ENCODE assay signal across 21 cellular contexts in genomic region chr12:116416161-116416560, GRCh38.
DNase-seq lines count a peak whose midpoint lies in the region; ATAC-seq and TF ChIP-seq lines count a peak whose summit lies in the region.
"Had no signal": no experiment of that assay in that cellular context is flagged by ENCODE, and none has a peak within 500 bp of the region (broad histone marks: within the 10 kb centered on the region; RNA-seq: fewer than 3 reads in every experiment).

No MANE protein-coding gene starts in this region.

- TF ChIP-seq CTCF in AG10803 (conservative IDR thresholded peaks at IDR 0.05; ENCODE audit: low read length) (no peak), brain microvascular endothelial cell (IDR thresholded peaks at IDR 0.05; ENCODE audit: low read depth, low read length, missing control alignments) (peak; percentile 11)

- H3K4me3 ChIP-seq in AG10803 (ENCODE audit: low read length) (no peak overlapping the region), H7 (ENCODE audit: insufficient read depth, low read depth, low read length) (no peak overlapping the region), brain microvascular endothelial cell (ENCODE audit: low read depth, low read length) (no peak overlapping the region), mesodermal cell (ENCODE audit: extremely low read depth, insufficient read depth, low read length, poor library complexity, severe bottlenecking) (no peak overlapping the region)
- H3K4me3 ChIP-seq: MG63, Peyer's patch had no signal

- DNase-seq in AG10803 (ENCODE audit: low read depth) (peak; percentile 34), H7 (peak; percentile 32), brain microvascular endothelial cell (no peak), NCI-H2081 (lab: John Stamatoyannopoulos, UW) (no peak), NCI-H69 (lab: John Stamatoyannopoulos, UW) (no peak)
- no peak for DNase-seq in activated CD8-positive, alpha-beta memory T cell treated with anti-CD3 and anti-CD28 coated beads, Interleukin-2, amount 50 U/mL, for 48 hours
- DNase-seq: CD4-positive, alpha-beta T cell; DND-41; MG63; NCI-H1092 treated with DMSO at 0.1 percent for 48 hours; NCI-H1694 treated with DMSO at 0.1 percent for 48 hours; NCI-H446 treated with DMSO at 0.1 percent for 48 hours; NCI-H82; Peyer's patch; Right ventricle myocardium superior had no signal

- H3K27me3 ChIP-seq in H7 (ENCODE audit: control insufficient read depth, insufficient read depth, low read length) (no peaks in the 10 kb centered on the region), brain microvascular endothelial cell (replicated peaks) (no peaks in the 10 kb centered on the region)
- H3K27me3 ChIP-seq: MG63, Peyer's patch had no signal

- H3K36me3 ChIP-seq in H7 (replicated peaks; ENCODE audit: control insufficient read depth, insufficient read depth, low read length) (no peaks in the 10 kb centered on the region), brain microvascular endothelial cell (replicated peaks) (no peaks in the 10 kb centered on the region), mesodermal cell (ENCODE audit: control insufficient read depth, insufficient read depth, low read length) (no peaks in the 10 kb centered on the region)
- H3K36me3 ChIP-seq: MG63, Peyer's patch had no signal

- in situ Hi-C loops in brain microvascular endothelial cell (cut with HindIII; ENCODE audit: low pct_ligation_motif_present, low sequenced_read_pairs): no loop called here

- WGBS in mesodermal cell (ENCODE audit: insufficient coverage in 2 of 2), 2 experiments: 33 to 47% methylated on average over 3 to 4 of the region's 4 CpGs

- H3K4me1 ChIP-seq in mesodermal cell (ENCODE audit: control insufficient read depth, insufficient read depth, low read length, poor library complexity, severe bottlenecking): no peaks in the 10 kb centered on the region
- H3K4me1 ChIP-seq: Peyer's patch had no signal

- no peak for ATAC-seq in HG02973 (IDR thresholded peaks at IDR 0.05; ENCODE audit: unreplicated experiment)
- ATAC-seq: HCT116, SK-N-SH treated with all-trans-retinoic acid at 6 μM for 48 hours had no signal

- no peak overlapping the region for H3K27ac ChIP-seq in brain microvascular endothelial cell
- H3K27ac ChIP-seq in mesodermal cell (ENCODE audit: low read depth, low read length, severe bottlenecking): peak overlapping the region; percentile 57
- H3K27ac ChIP-seq: HL-60, KMS-11, Peyer's patch had no signal

- H3K9me3 ChIP-seq in mesodermal cell (ENCODE audit: control insufficient read depth, low read length): no peaks in the 10 kb centered on the region
- H3K9me3 ChIP-seq: MG63, Peyer's patch had no signal

Comparison
In these comparisons a context has a peak if more than half of its experiments do, and no peak if none do; other contexts are left out.
1. DNase-seq: peak in AG10803 (single experiment) and H7 (single experiment); none in brain microvascular endothelial cell (single experiment), activated CD8-positive, alpha-beta memory T cell treated with anti-CD3 and anti-CD28 coated beads, Interleukin-2, amount 50 U/mL, for 48 hours (single experiment), NCI-H2081 (0 of 2) and NCI-H69 (single experiment).